20 cellular contexts compared by ENCODE assay signal in the genomic region with DNA sequence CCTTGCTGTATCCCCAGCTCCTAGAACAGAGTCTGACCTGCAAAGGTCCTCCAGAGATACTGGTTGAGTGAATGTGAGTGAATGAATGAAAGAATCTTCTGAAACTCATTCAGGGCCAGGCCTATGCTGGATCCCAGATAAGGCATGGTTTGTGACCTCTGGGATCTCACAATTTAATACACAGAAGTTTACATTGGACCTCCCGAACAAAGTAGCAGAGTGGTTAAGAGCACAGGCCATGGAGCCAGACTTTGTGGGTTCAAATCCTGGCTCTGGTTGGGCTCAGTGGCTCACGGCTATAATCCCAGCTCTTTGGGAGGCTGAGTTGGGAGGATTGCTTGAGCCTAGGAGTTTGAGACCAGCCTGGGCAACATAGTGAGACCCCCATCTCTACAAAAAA. TPM values are rescaled to one million over a fixed set of nuclear protein-coding genes. Genes with fewer than 3 reads are reported as not detected.
A peak's percentile ranks its signal among the peaks of the same experiment; 100 is the strongest.
DNase-seq lines count a peak whose midpoint lies in the region; ATAC-seq, FAIRE-seq and TF ChIP-seq lines count a peak whose summit lies in the region.
"Had no signal": no experiment of that assay in that cellular context is flagged by ENCODE, and none has a peak within 500 bp of the region (broad histone marks: within the 10 kb centered on the region; RNA-seq: fewer than 3 reads in every experiment).

No MANE protein-coding gene starts in this region.

- in situ Hi-C loops in K562 (cut with MboI), result no loop called here

- WGBS in K562 (ENCODE audit: insufficient coverage, low coverage, missing lambda C conversion rate), result 43% methylated on average over 2 of the region's 2 CpGs
- 95 to 97% methylated on average over 2 of the region's 2 CpGs for WGBS in sigmoid colon, 2 donors

- H3K4me2 ChIP-seq in K562 (ENCODE audit: insufficient read depth, low read length), result no peak overlapping the region

- BruUV-seq in Calu3 (replicated peaks; lab: Mats Ljungman, UMichigan) (no TSS peak), K562 (replicated peaks; lab: Mats Ljungman, UMichigan) (no TSS peak)

- TF ChIP-seq CTCF in Calu3 (IDR thresholded peaks at IDR 0.05; ENCODE audit: unreplicated experiment) (no peak), HEK293 (tag by site-specific recombination; IDR thresholded peaks at IDR 0.05) (no peak), K562 (IDR thresholded peaks at IDR 0.05 in 2 of 3, conservative IDR thresholded peaks at IDR 0.05 in 1 of 3; ENCODE audit: insufficient read depth in 2 of 3, low read depth in 1 of 3, low read length in 3 of 3) (no peak), sigmoid colon (IDR thresholded peaks at IDR 0.05) (no peak)

- intact Hi-C loops in Calu3 (cut with micrococcal nuclease; ENCODE audit: unreplicated experiment) (no loop called here), K562 (cut with micrococcal nuclease) (no loop called here), sigmoid colon (cut with DNase I) (no loop called here)

- H3K27me3 ChIP-seq in K562 (ENCODE audit: control insufficient read depth in 2 of 2, insufficient read depth in 2 of 2, low read length in 2 of 2) (peaks cover under 1 to 2% of the 10 kb centered on the region in 2 experiments; a peak in 2 of 5 replicates), sigmoid colon (no peaks in the 10 kb centered on the region)

- no peaks in the 10 kb centered on the region for H3K36me3 Mint-ChIP-seq in Calu3 (ENCODE audit: insufficient read depth, unreplicated experiment)
- H3K36me3 Mint-ChIP-seq: CD4-positive, alpha-beta memory T cell had no signal

- H3K9ac ChIP-seq in K562 (ENCODE audit: insufficient read depth in 1 of 2, low read depth in 2 of 2, low read length in 2 of 2), result no peak overlapping the region; a peak in 1 of 4 replicates
- H3K9ac ChIP-seq: GM23248 had no signal

- no peak overlapping the region for H3K4me3 ChIP-seq in HEK293 (ENCODE audit: low read depth, low read length)
- no peak overlapping the region for H3K4me3 ChIP-seq in K562
- no peak overlapping the region for H3K4me3 ChIP-seq in sigmoid colon
- H3K4me3 ChIP-seq: GM23248 had no signal

- H4K20me1 ChIP-seq in K562 (replicated peaks; ENCODE audit: control insufficient read depth, insufficient read depth, low read length), result no peaks in the 10 kb centered on the region

- no peaks in the 10 kb centered on the region for H3K9me3 ChIP-seq in HEK293 (ENCODE audit: control insufficient read depth, insufficient read depth, low read depth, low read length)
- H3K9me3 ChIP-seq in K562 (replicated peaks; ENCODE audit: control insufficient read depth, insufficient read depth, low read depth, low read length), result no peaks in the 10 kb centered on the region
- H3K9me3 ChIP-seq in sigmoid colon, result no peaks in the 10 kb centered on the region

- H3K4me1 ChIP-seq in HEK293 (ENCODE audit: control insufficient read depth, insufficient read depth, low read length) (no peaks in the 10 kb centered on the region), K562 (replicated peaks in 1 of 2; ENCODE audit: control insufficient read depth in 2 of 2, insufficient read depth in 2 of 2, low read length in 2 of 2) (peaks cover 0 to 3% of the 10 kb centered on the region in 2 experiments; a peak in 1 of 5 replicates), sigmoid colon (peaks cover 0 to 5% (median 0%) of the 10 kb centered on the region in 4 donors)

- POLR2A ChIA-PET in HEK293 (lab: Yijun Ruan, JAX) (no interaction called here), K562 (lab: Yijun Ruan, JAX) (interaction anchor here (0.7 to 2.9 kb wide), 2 partner anchors 11 to 39 kb away, joined by 3 to 14 read pairs; no protein-coding TSS in a partner anchor)

- no peak for FAIRE-seq in K562 (lab: Jason Lieb, UNC)
- FAIRE-seq: GM12891, GM18507, GM19239, H1 had no signal

- ATAC-seq in K562, result no peak
- no peak for ATAC-seq in GM18907 (IDR thresholded peaks at IDR 0.05; ENCODE audit: unreplicated experiment)
- no peak for ATAC-seq in HG02678 (IDR thresholded peaks at IDR 0.05; ENCODE audit: unreplicated experiment)

- no peak for TF ChIP-seq RAD21 in K562 (CRISPR knock-in tag; conservative IDR thresholded peaks at IDR 0.05 in 1 of 2, IDR thresholded peaks at IDR 0.05 in 1 of 2)

- H2AFZ ChIP-seq in K562 (ENCODE audit: low read depth, low read length), result no peak overlapping the region
- H2AFZ ChIP-seq: GM23248 had no signal

- no peaks in the 10 kb centered on the region for H3K9me3 Mint-ChIP-seq in Calu3 (ENCODE audit: low read depth, unreplicated experiment)
- H3K9me3 Mint-ChIP-seq: CD4-positive, alpha-beta memory T cell had no signal

- H3K27ac Mint-ChIP-seq in Calu3 (ENCODE audit: unreplicated experiment), result peak overlapping the region; percentile 27

- H3K36me3 ChIP-seq in HEK293 (ENCODE audit: control insufficient read depth in 2 of 2, insufficient read depth in 1 of 2, low read length in 2 of 2) (no peaks in the 10 kb centered on the region), K562 (ENCODE audit: control insufficient read depth, insufficient read depth, low read length) (no peaks in the 10 kb centered on the region), sigmoid colon (no peaks in the 10 kb centered on the region)

- TF ChIP-seq EP300 in K562 (IDR thresholded peaks at IDR 0.05; ENCODE audit: low read length), result no peak
- no peak for TF ChIP-seq EP300 in sigmoid colon (IDR thresholded peaks at IDR 0.05)

- no peak overlapping the region for H3K4me3 Mint-ChIP-seq in Calu3 (ENCODE audit: low read depth, unreplicated experiment)
- H3K4me3 Mint-ChIP-seq: CD4-positive, alpha-beta memory T cell had no signal

- no peaks in the 10 kb centered on the region for H3K9me1 ChIP-seq in K562 (ENCODE audit: control insufficient read depth, insufficient read depth, low read length)

- H3K4me1 Mint-ChIP-seq in Calu3 (ENCODE audit: low read depth, unreplicated experiment), result peaks cover 55% of the 10 kb centered on the region
- H3K4me1 Mint-ChIP-seq: CD4-positive, alpha-beta memory T cell had no signal

- no peaks in the 10 kb centered on the region for H3K79me2 ChIP-seq in K562 (ENCODE audit: control insufficient read depth, insufficient read depth, low read length)

- DNase-seq in Calu3 (no peak), K562 (ENCODE audit: extremely low read depth in 1 of 4, low spot score in 3 of 4) (no peak), sigmoid colon (peak; percentile 8), superior temporal gyrus (ENCODE audit: extremely low spot score) (no peak)
- DNase-seq: C1 segment of cervical spinal cord; CD4-positive, alpha-beta memory T cell; COR-L47; DMS53; DMS79 treated with DMSO at 0.1 percent for 48 hours; GF-D8; H7; HCEC 1CT had no signal

- TF ChIP-seq POLR2A in K562 (conservative IDR thresholded peaks at IDR 0.05) (no peak), sigmoid colon (IDR thresholded peaks at IDR 0.05) (no peak)

- no peaks in the 10 kb centered on the region for H3K27me3 Mint-ChIP-seq in Calu3 (ENCODE audit: unreplicated experiment)

- CTCF ChIA-PET in Calu3 (lab: Charles Lee), result no interaction called here
- CTCF ChIA-PET in HEK293 (lab: Yijun Ruan, JAX), result no interaction called here
- CTCF ChIA-PET in K562 (lab: Yijun Ruan, JAX; ENCODE audit: low intra/inter-chr PET ratio), result no interaction called here

- H3K27ac ChIP-seq in HEK293 (ENCODE audit: extremely low read depth, low read depth, low read length) (no peak overlapping the region), K562 (ENCODE audit: extremely low read depth, low read depth, low read length) (no peak overlapping the region), sigmoid colon (no peak overlapping the region)
- H3K27ac ChIP-seq: GM23248 had no signal

TF ChIP-seq in HEK293, 187 proteins besides CTCF, POLR2A, EP300 and RAD21 (continues in another document):
- peak; percentile 52; the same call in 1 of the 2 replicates for TF ChIP-seq ZNF121 (tag by site-specific recombination; IDR thresholded peaks at IDR 0.05)
- TF ChIP-seq ZBTB21 (tag by site-specific recombination; IDR thresholded peaks at IDR 0.05), result no peak
- TF ChIP-seq ZNF214 (tag by site-specific recombination; IDR thresholded peaks at IDR 0.05; ENCODE audit: borderline replicate concordance), result no peak
- TF ChIP-seq ZNF248 (tag by site-specific recombination; IDR thresholded peaks at IDR 0.05), result no peak
- TF ChIP-seq ZNF311 (tag by site-specific recombination; IDR thresholded peaks at IDR 0.05; ENCODE audit: borderline replicate concordance), result no peak

TF ChIP-seq in K562, 482 proteins besides CTCF, POLR2A, EP300 and RAD21:
- 0 out of 2 replicates have a peak, but pooled peaks have one; percentile 2 for TF ChIP-seq RFX1 (IDR thresholded peaks at IDR 0.05)
- no peak for TF ChIP-seq SIN3B (IDR thresholded peaks at IDR 0.05; ENCODE audit: low read depth)
- no peak for TF ChIP-seq BRF1 (IDR thresholded peaks at IDR 0.05; ENCODE audit: borderline replicate concordance, extremely low read depth, insufficient read length)
- peak; percentile 59 for TF ChIP-seq POLR3A (IDR thresholded peaks at IDR 0.05; ENCODE audit: borderline replicate concordance, extremely low read depth, insufficient read depth, insufficient read length)
- TF ChIP-seq ZNF121 (CRISPR knock-in tag; conservative IDR thresholded peaks at IDR 0.05), result peak; percentile 26; the same call in 1 of the 2 replicates
- peak; percentile 68 for TF ChIP-seq TBP (optimal IDR thresholded peaks at IDR 0.05; ENCODE audit: low read depth, low read length)

RNA-seq across cellular contexts. Expression of a gene that starts 50.8 kb away (rescaled TPM):
- total RNA-seq in Calu3 (2022) (73.2 and 85.9 TPM in 2 replicates), K562 (2014; rRNA removed) (87.7 and 103 TPM in 2 replicates), K562 (2014; rRNA removed; fragmentation: Illumina TruSeq; extraction: Trizol) (93.9 and 99.0 TPM in 2 replicates), K562 (2015; rRNA removed; fragmentation: Illumina TruSeq; extraction: Trizol) (101 and 103 TPM in 2 replicates), K562 (2021) (106 and 113 TPM in 2 replicates), sigmoid colon (10 to 100 TPM; 26.0 to 99.0 (median 58.0) TPM)
- total RNA-seq in K562 (2011; cell fraction: chromatin; rRNA removed; ENCODE audit: low replicate concordance), result 238 and 252 TPM in 2 replicates
- 123 and 132 TPM in 2 replicates for total RNA-seq in K562 (2011; cell fraction: nucleolus; rRNA removed)
- 153 and 182 TPM in 2 replicates for total RNA-seq in K562 (2011; cell fraction: nucleoplasm; rRNA removed)
- polyA plus RNA-seq in K562 (2011; rRNA removed) (44.0 and 44.4 TPM in 2 replicates), K562 (2014; fragmentation: Illumina TruSeq; extraction: Trizol) (152 and 164 TPM in 2 replicates), K562 (2014; fragmentation: Nextera tagmentation; extraction: Ambion mirVana) (10 to 100 TPM; 71.5 to 72.2 TPM), K562 (2014; rRNA removed) (70.6 and 88.0 TPM in 2 replicates), sigmoid colon (10 to 100 TPM in 1 of 3 donors, 1 to 10 TPM in 2; 1.8 to 18.1 (median 5.1) TPM)
- polyA plus RNA-seq in K562 (2011; cell fraction: cytosol; rRNA removed), result 23.4 and 35.2 TPM in 2 replicates
- polyA plus RNA-seq in K562 (2011; cell fraction: nucleus; rRNA removed), result 165 and 227 TPM in 2 replicates
- 58.1 and 83.7 TPM in 2 replicates for polyA plus RNA-seq in K562 (2012)
- polyA minus RNA-seq in K562 (2011; rRNA and poly(A)+ RNA removed), result 90.7 and 96.2 TPM in 2 replicates
- polyA minus RNA-seq in K562 (2011; cell fraction: cytosol; rRNA and poly(A)+ RNA removed), result 36.2 and 42.9 TPM in 2 replicates
- 78.6 and 121 TPM in 2 replicates for polyA minus RNA-seq in K562 (2011; cell fraction: nucleus; rRNA and poly(A)+ RNA removed)
